1 cellular context compared by ENCODE assay signal in genomic region chr17:58678287-58678686, GRCh38. TPM values are rescaled to one million over a fixed set of nuclear protein-coding genes. Genes with fewer than 3 reads are reported as not detected.
"Had no signal": no experiment of that assay in that cellular context is flagged by ENCODE, and none has a peak within 500 bp of the region (broad histone marks: within the 10 kb centered on the region; RNA-seq: fewer than 3 reads in every experiment).

No MANE protein-coding gene starts in this region.

RNA-seq across cellular contexts. Expression of gene TEX14, which starts 13.6 kb away (rescaled TPM):
- total RNA-seq: RPMI7951 had no signal
